ENCODE assay signal across 9 cellular contexts in genomic region chr17:39926135-39926587, GRCh38. TPM values are rescaled to one million over a fixed set of nuclear protein-coding genes. Genes with fewer than 3 reads are reported as not detected.
DNase-seq lines count a peak whose midpoint lies in the region; ATAC-seq and TF ChIP-seq lines count a peak whose summit lies in the region.
"Had no signal": no experiment of that assay in that cellular context is flagged by ENCODE, and none has a peak within 500 bp of the region (broad histone marks: within the 10 kb centered on the region; RNA-seq: fewer than 3 reads in every experiment).

No MANE protein-coding gene starts in this region.

- H3K36me3 Mint-ChIP-seq in CD14-positive monocyte: peaks cover 22 to 29% of the 10 kb centered on the region in 2 donors

- peak overlapping the region; percentile 88 for H3K4me3 ChIP-seq in Jurkat, Clone E6-1 (ENCODE audit: low read length)
- H3K4me3 ChIP-seq in coronary artery (peak overlapping the region; percentile 95), neuron (ENCODE audit: low read length) (peak overlapping the region; percentile 78)

- H3K4me1 ChIP-seq in neuron (ENCODE audit: insufficient read depth, low read length): peaks cover 22% of the 10 kb centered on the region

- H3K27me3 ChIP-seq in neuron (ENCODE audit: insufficient read depth, low read length): no peaks in the 10 kb centered on the region

- no peaks in the 10 kb centered on the region for H3K9me3 ChIP-seq in neuron (ENCODE audit: low read length)

- H3K9me3 Mint-ChIP-seq in CD14-positive monocyte: peaks cover 0 to 2% (median 0%) of the 10 kb centered on the region in 7 donors

- H2AFZ ChIP-seq in neuron (ENCODE audit: low read depth, low read length): no peak overlapping the region

- peak overlapping the region; percentile 92 to 99 for H3K4me3 Mint-ChIP-seq in CD14-positive monocyte

- H3K27ac ChIP-seq in coronary artery: peak overlapping the region in 1 of 2 donors; percentile 95

- TF ChIP-seq CTCF in CD14-positive monocyte (IDR thresholded peaks at IDR 0.05) (no peak), coronary artery (IDR thresholded peaks at IDR 0.05) (no peak)

- intact Hi-C loops in CD14-positive monocyte (cut with micrococcal nuclease): loop anchor here (2.0 to 10.0 kb wide), 2 partner anchors 55 to 59 kb away; partner anchors contain the start of gene PSMD3 (in 2 of the 2)

- no peak for ATAC-seq in GM21526 (IDR thresholded peaks at IDR 0.05; ENCODE audit: low FRiP score, unreplicated experiment)

- H3K4me1 Mint-ChIP-seq in CD14-positive monocyte: peaks cover 62% of the 10 kb centered on the region

- H3K27ac Mint-ChIP-seq in CD14-positive monocyte: peak overlapping the region in 3 of 7 donors; percentile 37 to 57 (median 49)

- DNase-seq in CD14-positive monocyte (ENCODE audit: low spot score) (no peak), coronary artery (ENCODE audit: low spot score) (no peak), GDM1 (lab: John Stamatoyannopoulos, UW) (no peak), HT-29 (ENCODE audit: low spot score) (no peak)
- DNase-seq in Jurkat, Clone E6-1 (ENCODE audit: low read depth, low spot score): no peak
- DNase-seq in stimulated activated CD4-positive, alpha-beta T cell treated with anti-CD3 and anti-CD28 coated beads, Interleukin-4, amount 100 ng/mL, for 4 hours: no peak

- H3K27me3 Mint-ChIP-seq in CD14-positive monocyte (ENCODE audit: low read depth in 3 of 3): peaks cover 0 to 2% (median 0%) of the 10 kb centered on the region in 3 donors

- peaks cover 21% of the 10 kb centered on the region for H3K36me3 ChIP-seq in neuron (ENCODE audit: insufficient read depth, low read length)

RNA-seq across cellular contexts. Expression of gene ORMDL3, which starts 1.2 kb away (rescaled TPM):
- polyA plus RNA-seq in CD14-positive monocyte: 10 to 100 TPM in 1 of 2 donors, 1 to 10 TPM in 1; 9.4 to 11.8 TPM
- 88.5 TPM for polyA plus RNA-seq in Jurkat, Clone E6-1 (2012; ENCODE audit: insufficient read depth, insufficient read length)
- 61.0 and 66.7 TPM in 2 replicates for total RNA-seq in HT-29 (2014; rRNA removed; shearing (Covaris generic))

RNA-seq across cellular contexts. Expression of gene LRRC3C, which starts 1.4 kb away (rescaled TPM):
- polyA plus RNA-seq in CD14-positive monocyte: not detected
- polyA plus RNA-seq in Jurkat, Clone E6-1 (2012; ENCODE audit: insufficient read depth, insufficient read length): not detected
- total RNA-seq in HT-29 (2014; rRNA removed; shearing (Covaris generic)): not detected in 2 replicates
- total RNA-seq: lung had no signal
- polyA plus RNA-seq: lung had no signal

RNA-seq across cellular contexts. Expression of gene GSDMB, which starts 7.7 kb away (rescaled TPM):
- not detected for polyA plus RNA-seq in CD14-positive monocyte
- polyA plus RNA-seq in Jurkat, Clone E6-1 (2012; ENCODE audit: insufficient read depth, insufficient read length): 12.3 TPM
- total RNA-seq in HT-29 (2014; rRNA removed; shearing (Covaris generic)): 5.5 and 5.8 TPM in 2 replicates

RNA-seq across cellular contexts. Expression of gene GSDMA, which starts 36.6 kb away (rescaled TPM):
- not detected for polyA plus RNA-seq in CD14-positive monocyte
- not detected for polyA plus RNA-seq in Jurkat, Clone E6-1 (2012; ENCODE audit: insufficient read depth, insufficient read length)
- not detected in 2 replicates for total RNA-seq in HT-29 (2014; rRNA removed; shearing (Covaris generic))

RNA-seq across cellular contexts. Expression of gene PSMD3, which starts 54.4 kb away (rescaled TPM):
- polyA plus RNA-seq in CD14-positive monocyte: 10 to 100 TPM; 48.4 to 48.8 TPM
- 227 TPM for polyA plus RNA-seq in Jurkat, Clone E6-1 (2012; ENCODE audit: insufficient read depth, insufficient read length)
- total RNA-seq in HT-29 (2014; rRNA removed; shearing (Covaris generic)): 236 and 240 TPM in 2 replicates
